Comparison of ENCODE assay signal across 1 cellular context in genomic region chr11:12114487-12115033, GRCh38.
TF ChIP-seq lines count a peak whose summit lies in the region.

No MANE protein-coding gene starts in this region.

TF ChIP-seq in HCT116, 20 proteins besides CTCF, POLR2A, EP300 and RAD21 (continued from another document):
- no peak for TF ChIP-seq REST (IDR thresholded peaks at IDR 0.05; ENCODE audit: low read depth)
- no peak for TF ChIP-seq ELF1 (IDR thresholded peaks at IDR 0.05; ENCODE audit: borderline replicate concordance, low read depth)
- no peak for TF ChIP-seq JUND (IDR thresholded peaks at IDR 0.05)
TF ChIP-seq in HCT116: peak in this region for 0.
